Comparison of ENCODE assay signal across 12 cellular contexts in the genomic region with DNA sequence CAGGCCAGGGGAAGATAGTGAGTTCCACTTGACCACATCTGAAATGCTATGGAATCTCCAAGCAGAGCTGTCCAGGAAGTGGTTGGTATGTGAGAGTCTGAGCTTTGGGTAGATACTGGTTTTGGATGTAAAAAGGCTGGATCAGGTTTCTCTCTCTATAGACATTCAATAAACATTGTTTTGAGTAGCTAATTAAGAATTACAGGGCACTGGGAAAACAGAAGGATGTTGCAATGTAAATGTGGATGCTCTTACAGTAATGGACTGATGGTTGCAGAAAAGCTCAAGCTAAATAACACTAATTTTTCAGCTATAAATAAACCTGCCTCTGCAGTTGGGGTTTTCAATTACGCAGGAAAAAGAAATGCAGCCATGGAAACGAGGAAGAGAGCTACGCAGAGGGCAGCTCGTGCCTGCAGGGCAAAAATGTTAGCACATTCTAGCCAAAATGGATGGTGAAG. TPM values are rescaled to one million over a fixed set of nuclear protein-coding genes. Genes with fewer than 3 reads are reported as not detected.
DNase-seq lines count a peak whose midpoint lies in the region; FAIRE-seq and TF ChIP-seq lines count a peak whose summit lies in the region.
"Had no signal": no experiment of that assay in that cellular context is flagged by ENCODE, and none has a peak within 500 bp of the region (broad histone marks: within the 10 kb centered on the region; RNA-seq: fewer than 3 reads in every experiment).

No MANE protein-coding gene starts in this region.

- peaks cover 3% of the 10 kb centered on the region; the same call in 1 of the 2 replicates for H3K4me1 ChIP-seq in BE2C

- intact Hi-C loops in posterior vena cava (cut with DNase I): no loop called here
- intact Hi-C loops in activated T-helper 2 cell treated with anti-CD3 and anti-CD28 coated beads, Interferon-gamma antibody, Interleukin-2, Interleukin-4, amounts not matched to agents 10 μg/mL and 5 μg/mL and 100 μg/mL, durations not matched to agents 14 hours and 24 hours and 36 hours (cut with micrococcal nuclease): loop anchor here (5.0 kb wide), 1 partner anchor 521 kb away; no protein-coding TSS in a partner anchor

- TF ChIP-seq CTCF in BE2C (IDR thresholded peaks at IDR 0.05; ENCODE audit: low read depth, low read length): no peak

- no peaks in the 10 kb centered on the region for H3K9me3 Mint-ChIP-seq in activated naive CD8-positive, alpha-beta T cell treated with anti-CD3 and anti-CD28 coated beads for 36 hours
- H3K9me3 Mint-ChIP-seq in activated T-helper 2 cell treated with anti-CD3 and anti-CD28 coated beads, Interferon-gamma antibody, Interleukin-2, Interleukin-4, amounts not matched to agents 10 μg/mL and 5 μg/mL and 100 μg/mL, durations not matched to agents 14 hours and 24 hours and 36 hours: no peaks in the 10 kb centered on the region

- DNase-seq in AG20443 (ENCODE audit: low spot score) (peak; percentile 27), LHCN-M2 (ENCODE audit: low read depth) (peak; percentile 52), posterior vena cava (ENCODE audit: low spot score) (no peak), BE2C (no peak)
- DNase-seq in activated naive CD8-positive, alpha-beta T cell treated with anti-CD3 and anti-CD28 coated beads for 36 hours: no peak
- DNase-seq in activated T-helper 2 cell treated with anti-CD3 and anti-CD28 coated beads, Interferon-gamma antibody, Interleukin-2, Interleukin-4, amounts not matched to agents 10 μg/mL and 5 μg/mL and 100 μg/mL, durations not matched to agents 14 hours and 24 hours and 36 hours (ENCODE audit: low spot score): no peak
- DNase-seq in activated naive CD4-positive, alpha-beta T cell (lab: John Stamatoyannopoulos, UW): no peak
- DNase-seq: heart right ventricle, WERI-Rb-1 had no signal

- no peak overlapping the region for H3K4me3 ChIP-seq in BE2C (ENCODE audit: low read depth, low read length)
- H3K4me3 ChIP-seq: heart right ventricle had no signal

- no peak overlapping the region for H3K4me3 Mint-ChIP-seq in activated naive CD8-positive, alpha-beta T cell treated with anti-CD3 and anti-CD28 coated beads for 36 hours
- no peak overlapping the region for H3K4me3 Mint-ChIP-seq in activated T-helper 2 cell treated with anti-CD3 and anti-CD28 coated beads, Interferon-gamma antibody, Interleukin-2, Interleukin-4, amounts not matched to agents 10 μg/mL and 5 μg/mL and 100 μg/mL, durations not matched to agents 14 hours and 24 hours and 36 hours (ENCODE audit: low read depth)

- FAIRE-seq in islet of Langerhans (lab: Jason Lieb, UNC): peak; percentile 58

- H3K27me3 Mint-ChIP-seq in activated naive CD8-positive, alpha-beta T cell treated with anti-CD3 and anti-CD28 coated beads for 36 hours: no peaks in the 10 kb centered on the region
- H3K27me3 Mint-ChIP-seq in activated T-helper 2 cell treated with anti-CD3 and anti-CD28 coated beads, Interferon-gamma antibody, Interleukin-2, Interleukin-4, amounts not matched to agents 10 μg/mL and 5 μg/mL and 100 μg/mL, durations not matched to agents 14 hours and 24 hours and 36 hours (ENCODE audit: low read depth): no peaks in the 10 kb centered on the region

- no peaks in the 10 kb centered on the region for H3K9me3 ChIP-seq in BE2C
- H3K9me3 ChIP-seq: heart right ventricle, neutrophil had no signal

- H3K27me3 ChIP-seq in BE2C: no peaks in the 10 kb centered on the region
- H3K27me3 ChIP-seq: neutrophil had no signal

- H3K36me3 ChIP-seq in BE2C: no peaks in the 10 kb centered on the region
- H3K36me3 ChIP-seq: heart right ventricle, neutrophil, WERI-Rb-1 had no signal

- no peaks in the 10 kb centered on the region for H3K36me3 Mint-ChIP-seq in activated naive CD8-positive, alpha-beta T cell treated with anti-CD3 and anti-CD28 coated beads for 36 hours
- H3K36me3 Mint-ChIP-seq in activated T-helper 2 cell treated with anti-CD3 and anti-CD28 coated beads, Interferon-gamma antibody, Interleukin-2, Interleukin-4, amounts not matched to agents 10 μg/mL and 5 μg/mL and 100 μg/mL, durations not matched to agents 14 hours and 24 hours and 36 hours (ENCODE audit: low read depth): no peaks in the 10 kb centered on the region

- H3K27ac Mint-ChIP-seq in activated naive CD8-positive, alpha-beta T cell treated with anti-CD3 and anti-CD28 coated beads for 36 hours: peak overlapping the region; percentile 2
- H3K27ac Mint-ChIP-seq in activated T-helper 2 cell treated with anti-CD3 and anti-CD28 coated beads, Interferon-gamma antibody, Interleukin-2, Interleukin-4, amounts not matched to agents 10 μg/mL and 5 μg/mL and 100 μg/mL, durations not matched to agents 14 hours and 24 hours and 36 hours: no peak overlapping the region

- peaks cover 46% of the 10 kb centered on the region for H3K4me1 Mint-ChIP-seq in activated naive CD8-positive, alpha-beta T cell treated with anti-CD3 and anti-CD28 coated beads for 36 hours
- peaks cover 34% of the 10 kb centered on the region for H3K4me1 Mint-ChIP-seq in activated T-helper 2 cell treated with anti-CD3 and anti-CD28 coated beads, Interferon-gamma antibody, Interleukin-2, Interleukin-4, amounts not matched to agents 10 μg/mL and 5 μg/mL and 100 μg/mL, durations not matched to agents 14 hours and 24 hours and 36 hours (ENCODE audit: low read depth)

RNA-seq across cellular contexts. Expression of a gene that starts 13.4 kb away (rescaled TPM):
- total RNA-seq in LHCN-M2 (2014; rRNA removed) (0.29 and 0.51 TPM in 2 replicates), posterior vena cava (not detected)
- polyA plus RNA-seq in LHCN-M2 (2012): 0.11 TPM
- total RNA-seq in activated naive CD8-positive, alpha-beta T cell treated with anti-CD3 and anti-CD28 coated beads for 36 hours: under 1 TPM in 1 of 2 experiments, not detected in 1; 0.22 TPM
- not detected for polyA plus RNA-seq in BE2C (2012; ENCODE audit: insufficient read depth, insufficient read length, low read depth)
- total RNA-seq in activated T-helper 2 cell treated with anti-CD3 and anti-CD28 coated beads, Interferon-gamma antibody, Interleukin-2, Interleukin-4, amounts not matched to agents 10 μg/mL and 5 μg/mL and 100 μg/mL, durations not matched to agents 14 hours and 24 hours and 36 hours: not detected in 2 replicates
- total RNA-seq: heart right ventricle had no signal
- polyA plus RNA-seq: adipose tissue, heart right ventricle had no signal

Comparison
In these comparisons a context has a peak if more than half of its experiments do, and no peak if none do; other contexts are left out.
1. DNase-seq: peak in AG20443 (single experiment) and LHCN-M2 (single experiment); none in activated naive CD8-positive, alpha-beta T cell treated with anti-CD3 and anti-CD28 coated beads for 36 hours (single experiment), posterior vena cava (single experiment), BE2C (single experiment), activated T-helper 2 cell treated with anti-CD3 and anti-CD28 coated beads, Interferon-gamma antibody, Interleukin-2, Interleukin-4, amounts not matched to agents 10 μg/mL and 5 μg/mL and 100 μg/mL, durations not matched to agents 14 hours and 24 hours and 36 hours (single experiment) and activated naive CD4-positive, alpha-beta T cell (0 of 4).